25 cellular contexts compared by ENCODE assay signal in the genomic region with DNA sequence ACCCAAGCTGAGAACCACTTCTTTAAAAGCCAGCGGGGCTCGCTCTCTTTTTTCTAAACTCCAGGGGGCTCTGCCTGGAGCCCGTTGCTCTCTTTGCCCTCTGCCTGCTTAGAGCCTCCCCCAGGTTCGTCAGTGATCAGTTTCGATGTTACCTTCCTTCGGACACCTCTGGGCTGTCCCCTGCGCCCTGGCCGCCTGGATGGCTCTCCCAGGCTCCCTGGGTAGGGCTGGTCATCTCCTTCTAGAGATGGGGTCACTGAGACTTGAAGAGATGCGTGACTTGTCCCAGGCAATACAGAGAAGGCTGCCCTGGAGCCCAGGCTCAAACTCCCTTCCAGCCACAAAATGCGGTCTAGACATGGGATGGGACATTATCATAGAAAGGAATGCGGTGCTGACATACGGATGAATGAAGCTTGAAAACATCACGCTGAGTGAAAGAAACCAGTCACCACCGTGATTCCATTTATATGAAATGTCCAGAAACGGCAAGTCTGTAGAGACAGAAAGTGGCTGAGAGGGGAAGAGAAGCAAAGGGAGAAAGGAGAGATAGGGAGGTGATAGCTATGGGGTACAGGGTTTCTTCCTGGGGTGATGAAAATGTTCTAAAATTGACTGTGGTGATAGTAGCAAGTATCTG. TPM values are rescaled to one million over a fixed set of nuclear protein-coding genes. Genes with fewer than 3 reads are reported as not detected.
"Had no signal": no experiment of that assay in that cellular context is flagged by ENCODE, and none has a peak within 500 bp of the region (broad histone marks: within the 10 kb centered on the region; RNA-seq: fewer than 3 reads in every experiment).

No MANE protein-coding gene starts in this region.

- H3K9me3 Mint-ChIP-seq: activated naive CD4-positive, alpha-beta T cell treated with anti-CD3 and anti-CD28 coated beads, Interleukin-2, amount 50 U/mL, for 72 hours; mesothelial cell of epicardium; natural killer cell treated with Interleukin-12 subunit alpha and Interleukin-12 subunit beta and Interleukin-15 and Interleukin-18, amount 100 ng/mL, for 72 hours; stimulated activated naive B cell treated with anti-CD40 and anti-IgM and Interleukin-4, amounts not matched to agents 10 μg/mL and 1 μg/mL and 100 μg/mL, for 72 hours had no signal

- DNase-seq: activated CD4-positive, alpha-beta T cell treated with anti-CD3 and anti-CD28 coated beads, Interleukin-2, amount 50 U/mL, for 1 hour; activated CD4-positive, CD25-positive, alpha-beta regulatory T cell treated with anti-CD3 and anti-CD28 coated beads, Interleukin-2, amount 50 U/mL, for 72 hours; activated CD8-positive, alpha-beta memory T cell treated with anti-CD3 and anti-CD28 coated beads, Interleukin-2, amount 50 U/mL, for 48 hours; activated gamma-delta T cell; activated T-cell treated with anti-CD3 and anti-CD28 coated beads, Interleukin-2, amount 50 U/mL, for 48 hours; adrenal gland; cerebellar nuclear complex; effector CD4-positive, alpha-beta T cell; foreskin fibroblast; hippocampal formation; left cardiac atrium; nucleus accumbens; psoas muscle; right cardiac atrium; stimulated activated CD4-positive, alpha-beta T cell treated with anti-CD3 and anti-CD28 coated beads, Interleukin-4, amount 100 ng/mL, for 1 hour; stimulated activated naive B cell treated with anti-CD40 and anti-IgM and Interleukin-4, amounts not matched to agents 10 μg/mL and 1 μg/mL and 100 μg/mL, for 72 hours; upper lobe of left lung had no signal

- H3K27me3 ChIP-seq: upper lobe of left lung had no signal

- H3K4me1 ChIP-seq: adrenal gland, esophagus muscularis mucosa, psoas muscle, upper lobe of left lung had no signal

- H3K9me3 ChIP-seq: adrenal gland, esophagus muscularis mucosa, psoas muscle, thoracic aorta, upper lobe of left lung had no signal

- H3K4me3 ChIP-seq: adrenal gland, esophagus muscularis mucosa, psoas muscle, skin epidermis, thoracic aorta, upper lobe of left lung had no signal

- H3K27ac ChIP-seq: adrenal gland, esophagus muscularis mucosa, psoas muscle, skin epidermis, thoracic aorta, upper lobe of left lung had no signal

- H3K4me1 Mint-ChIP-seq: mesothelial cell of epicardium; stimulated activated naive B cell treated with anti-CD40 and anti-IgM and Interleukin-4, amounts not matched to agents 10 μg/mL and 1 μg/mL and 100 μg/mL, for 72 hours had no signal

- H3K4me3 Mint-ChIP-seq: mesothelial cell of epicardium; natural killer cell treated with Interleukin-12 subunit alpha and Interleukin-12 subunit beta and Interleukin-15 and Interleukin-18, amount 100 ng/mL, for 72 hours; stimulated activated naive B cell treated with anti-CD40 and anti-IgM and Interleukin-4, amounts not matched to agents 10 μg/mL and 1 μg/mL and 100 μg/mL, for 72 hours had no signal

- ATAC-seq: activated naive CD4-positive, alpha-beta T cell treated with anti-CD3 and anti-CD28 coated beads, Interleukin-2, amount 50 U/mL, for 72 hours; left cardiac atrium; natural killer cell treated with Interleukin-12 subunit alpha and Interleukin-12 subunit beta and Interleukin-15 and Interleukin-18, amount 100 ng/mL, for 72 hours; psoas muscle; right cardiac atrium; stimulated activated naive B cell treated with anti-CD40 and anti-IgM and Interleukin-4, amounts not matched to agents 10 μg/mL and 1 μg/mL and 100 μg/mL, for 72 hours had no signal

- H3K36me3 Mint-ChIP-seq: activated naive CD4-positive, alpha-beta T cell treated with anti-CD3 and anti-CD28 coated beads, Interleukin-2, amount 50 U/mL, for 72 hours; mesothelial cell of epicardium; natural killer cell treated with Interleukin-12 subunit alpha and Interleukin-12 subunit beta and Interleukin-15 and Interleukin-18, amount 100 ng/mL, for 72 hours; stimulated activated naive B cell treated with anti-CD40 and anti-IgM and Interleukin-4, amounts not matched to agents 10 μg/mL and 1 μg/mL and 100 μg/mL, for 72 hours had no signal

- H3K36me3 ChIP-seq: adrenal gland, esophagus muscularis mucosa, thoracic aorta, upper lobe of left lung had no signal

- H3K27ac Mint-ChIP-seq: activated naive CD4-positive, alpha-beta T cell treated with anti-CD3 and anti-CD28 coated beads, Interleukin-2, amount 50 U/mL, for 72 hours; mesothelial cell of epicardium; natural killer cell treated with Interleukin-12 subunit alpha and Interleukin-12 subunit beta and Interleukin-15 and Interleukin-18, amount 100 ng/mL, for 72 hours; stimulated activated naive B cell treated with anti-CD40 and anti-IgM and Interleukin-4, amounts not matched to agents 10 μg/mL and 1 μg/mL and 100 μg/mL, for 72 hours had no signal

RNA-seq across cellular contexts. Expression of a gene that starts 14.6 kb away (rescaled TPM):
- total RNA-seq: activated naive CD4-positive, alpha-beta T cell treated with anti-CD3 and anti-CD28 coated beads, Interleukin-2, amount 50 U/mL, for 72 hours; bronchial epithelial cell; natural killer cell treated with Interleukin-12 subunit alpha and Interleukin-12 subunit beta and Interleukin-15 and Interleukin-18, amount 100 ng/mL, for 72 hours; psoas muscle; T-helper 1 cell treated with Interleukin-12 subunit alpha and Interleukin-12 subunit beta and Interleukin-4 antibody, amounts not matched to agents 30 ng/mL and 1 ng/mL, for 36 hours; thoracic aorta had no signal
